19 cellular contexts compared by ENCODE assay signal in genomic region chr16:12439443-12440232, GRCh38.
DNase-seq lines count a peak whose midpoint lies in the region; ATAC-seq, FAIRE-seq and TF ChIP-seq lines count a peak whose summit lies in the region.
"Had no signal": no experiment of that assay in that cellular context is flagged by ENCODE, and none has a peak within 500 bp of the region (broad histone marks: within the 10 kb centered on the region; RNA-seq: fewer than 3 reads in every experiment).

No MANE protein-coding gene starts in this region.

- no peak for TF ChIP-seq CTCF in GM13976 (IDR thresholded peaks at IDR 0.05; ENCODE audit: borderline replicate concordance, control extremely low read depth, extremely low read depth, insufficient read depth, missing control alignments)

- no peak for FAIRE-seq in HTR-8/SVneo (lab: Jason Lieb, UNC)
- FAIRE-seq: colon, endothelial cell of umbilical vein had no signal

- H3K4me1 Mint-ChIP-seq in activated T-helper 17 cell treated with anti-CD3 and anti-CD28 coated beads, Interleukin-2, amount 50 U/mL, for 72 hours = no peaks in the 10 kb centered on the region

- ATAC-seq in activated T-helper 17 cell treated with anti-CD3 and anti-CD28 coated beads, Interleukin-2, amount 50 U/mL, for 72 hours (replicated peaks) = peak; percentile 19
- ATAC-seq: HCT116, mucosa of descending colon, SK-N-SH treated with all-trans-retinoic acid at 6 μM for 48 hours had no signal

- peaks cover 10% of the 10 kb centered on the region for H3K36me3 Mint-ChIP-seq in activated T-helper 17 cell treated with anti-CD3 and anti-CD28 coated beads, Interleukin-2, amount 50 U/mL, for 72 hours (ENCODE audit: low read depth)

- peak; percentile 5 for DNase-seq in COR-L47 (lab: John Stamatoyannopoulos, UW)
- DNase-seq in DMS 273 (lab: John Stamatoyannopoulos, UW; ENCODE audit: unreplicated experiment) = peak; percentile 69
- DNase-seq in NCI-H2107 treated with DMSO at 0.1 percent for 48 hours (lab: John Stamatoyannopoulos, UW; ENCODE audit: unreplicated experiment) = peak; percentile 79
- DNase-seq in HTR-8/SVneo (ENCODE audit: insufficient read length, low spot score) = no peak
- DNase-seq in nucleus accumbens (lab: John Stamatoyannopoulos, UW) = no peak
- DNase-seq in GM13976 (ENCODE audit: low spot score) = no peak
- DNase-seq: aorta; BE2C; foreskin melanocyte; left cardiac atrium; mucosa of descending colon; stimulated activated CD4-positive, alpha-beta T cell treated with anti-CD3 and anti-CD28 coated beads, Interleukin-4, amount 100 ng/mL, for 4 hours; tibial artery had no signal

- H3K27ac Mint-ChIP-seq in activated T-helper 17 cell treated with anti-CD3 and anti-CD28 coated beads, Interleukin-2, amount 50 U/mL, for 72 hours = no peak overlapping the region
- H3K27ac Mint-ChIP-seq: activated T-helper 1 cell treated with anti-CD3 and anti-CD28 coated beads, Interleukin-12 subunit alpha, Interleukin-12 subunit beta, Interleukin-2, Interleukin-4 antibody, amounts not matched to agents 30 ng/mL and 10 ng/mL and 1 ng/mL, durations not matched to agents 14 hours and 24 hours and 36 hours had no signal

- H3K9me3 Mint-ChIP-seq in activated T-helper 17 cell treated with anti-CD3 and anti-CD28 coated beads, Interleukin-2, amount 50 U/mL, for 72 hours = peaks cover 3% of the 10 kb centered on the region
- H3K9me3 Mint-ChIP-seq: activated T-helper 1 cell treated with anti-CD3 and anti-CD28 coated beads, Interleukin-12 subunit alpha, Interleukin-12 subunit beta, Interleukin-2, Interleukin-4 antibody, amounts not matched to agents 30 ng/mL and 10 ng/mL and 1 ng/mL, durations not matched to agents 14 hours and 24 hours and 36 hours had no signal

- H3K27me3 Mint-ChIP-seq in activated T-helper 17 cell treated with anti-CD3 and anti-CD28 coated beads, Interleukin-2, amount 50 U/mL, for 72 hours = no peaks in the 10 kb centered on the region

- in situ Hi-C loops in GM13976 (cut with MboI; ENCODE audit: low sequenced_read_pairs, unreplicated experiment) = no loop called here

- no peak overlapping the region for H3K4me3 Mint-ChIP-seq in activated T-helper 17 cell treated with anti-CD3 and anti-CD28 coated beads, Interleukin-2, amount 50 U/mL, for 72 hours
- H3K4me3 Mint-ChIP-seq: activated T-helper 1 cell treated with anti-CD3 and anti-CD28 coated beads, Interleukin-12 subunit alpha, Interleukin-12 subunit beta, Interleukin-2, Interleukin-4 antibody, amounts not matched to agents 30 ng/mL and 10 ng/mL and 1 ng/mL, durations not matched to agents 14 hours and 24 hours and 36 hours had no signal

Comparison
In these comparisons a context has a peak if more than half of its experiments do, and no peak if none do; other contexts are left out.
1. DNase-seq: peak in COR-L47 (single experiment), DMS 273 (single experiment) and NCI-H2107 treated with DMSO at 0.1 percent for 48 hours (single experiment); none in HTR-8/SVneo (single experiment), nucleus accumbens (0 of 56) and GM13976 (single experiment).